In genomic region chr17:40422990-40423611, GRCh38 we compare ENCODE assay signal across 1 cellular context.
TF ChIP-seq lines count a peak whose summit lies in the region.

No MANE protein-coding gene starts in this region.

TF ChIP-seq in HEK293, 187 proteins besides CTCF, POLR2A, EP300 and RAD21 (continued from another document and continues in another):
- TF ChIP-seq ZBTB11 (tag by site-specific recombination; conservative IDR thresholded peaks at IDR 0.05; ENCODE audit: low read depth) (no peak), ZNF768 (tag by site-specific recombination; IDR thresholded peaks at IDR 0.05) (no peak), SP3 (tag by site-specific recombination; IDR thresholded peaks at IDR 0.05) (0 out of 2 replicates have a peak, but pooled peaks have one; percentile 19), ZBTB6 (tag by site-specific recombination; IDR thresholded peaks at IDR 0.05) (no peak), ZNF175 (tag by site-specific recombination; IDR thresholded peaks at IDR 0.05) (no peak), ZNF16 (tag by site-specific recombination; IDR thresholded peaks at IDR 0.05; ENCODE audit: low read depth) (no peak), ZNF26 (tag by site-specific recombination; IDR thresholded peaks at IDR 0.05) (no peak), ZNF473 (tag by site-specific recombination; IDR thresholded peaks at IDR 0.05) (no peak), ZNF560 (tag by site-specific recombination; IDR thresholded peaks at IDR 0.05; ENCODE audit: borderline replicate concordance) (no peak), ZNF239 (tag by site-specific recombination; IDR thresholded peaks at IDR 0.05) (no peak), ZNF335 (tag by site-specific recombination; conservative IDR thresholded peaks at IDR 0.05) (peak; percentile 83), AEBP2 (tag by site-specific recombination; IDR thresholded peaks at IDR 0.05; ENCODE audit: borderline replicate concordance) (no peak), PRDM1 (tag by site-specific recombination; IDR thresholded peaks at IDR 0.05) (no peak), ZNF202 (tag by site-specific recombination; IDR thresholded peaks at IDR 0.05; ENCODE audit: borderline replicate concordance) (no peak), ZBTB1 (tag by site-specific recombination; IDR thresholded peaks at IDR 0.05) (no peak), ZIC2 (tag by site-specific recombination; IDR thresholded peaks at IDR 0.05) (no peak), ZBTB21 (tag by site-specific recombination; IDR thresholded peaks at IDR 0.05) (no peak), ZNF169 (tag by site-specific recombination; IDR thresholded peaks at IDR 0.05) (no peak), ZNF596 (tag by site-specific recombination; IDR thresholded peaks at IDR 0.05) (no peak), GLIS2 (tag by site-specific recombination; IDR thresholded peaks at IDR 0.05) (no peak), KLF8 (tag by site-specific recombination; IDR thresholded peaks at IDR 0.05) (0 out of 2 replicates have a peak, but pooled peaks have one; percentile 24), MYNN (tag by site-specific recombination; IDR thresholded peaks at IDR 0.05; ENCODE audit: borderline replicate concordance) (no peak), ZNF155 (tag by site-specific recombination; IDR thresholded peaks at IDR 0.05) (no peak), TRIM28 (IDR thresholded peaks at IDR 0.05; ENCODE audit: borderline replicate concordance, low read length) (no peak), ZNF24 (tag by site-specific recombination; IDR thresholded peaks at IDR 0.05) (peak; percentile 50; the same call in 1 of the 2 replicates), MEIS1 (CRISPR knock-in tag; IDR thresholded peaks at IDR 0.05; ENCODE audit: borderline replicate concordance) (no peak), KLF9 (tag by site-specific recombination; IDR thresholded peaks at IDR 0.05; ENCODE audit: low read depth) (no peak), ZNF670 (tag by site-specific recombination; IDR thresholded peaks at IDR 0.05; ENCODE audit: low read depth) (no peak), ZNF548 (tag by site-specific recombination; IDR thresholded peaks at IDR 0.05) (no peak), ZNF140 (tag by site-specific recombination; IDR thresholded peaks at IDR 0.05) (no peak), ZNF248 (tag by site-specific recombination; IDR thresholded peaks at IDR 0.05) (no peak), ZNF404 (tag by site-specific recombination; IDR thresholded peaks at IDR 0.05) (no peak), ZBTB10 (tag by site-specific recombination; IDR thresholded peaks at IDR 0.05) (no peak), ZNF433 (tag by site-specific recombination; IDR thresholded peaks at IDR 0.05; ENCODE audit: low read depth) (no peak), ZNF791 (tag by site-specific recombination; IDR thresholded peaks at IDR 0.05) (no peak), ZNF292 (tag by site-specific recombination; IDR thresholded peaks at IDR 0.05; ENCODE audit: borderline replicate concordance, low read depth) (no peak), ZNF23 (tag by site-specific recombination; IDR thresholded peaks at IDR 0.05; ENCODE audit: borderline replicate concordance) (no peak), ZFHX2 (tag by site-specific recombination; conservative IDR thresholded peaks at IDR 0.05) (no peak), RBAK (tag by site-specific recombination; IDR thresholded peaks at IDR 0.05) (no peak), SP2 (tag by site-specific recombination; IDR thresholded peaks at IDR 0.05) (no peak), ZNF704 (tag by site-specific recombination; IDR thresholded peaks at IDR 0.05) (no peak), MZF1 (tag by site-specific recombination; IDR thresholded peaks at IDR 0.05; ENCODE audit: borderline replicate concordance) (peak; percentile 55; the same call in 1 of the 2 replicates), ZNF350 (tag by site-specific recombination; IDR thresholded peaks at IDR 0.05) (no peak), ZNF514 (tag by site-specific recombination; IDR thresholded peaks at IDR 0.05) (no peak), ZNF600 (tag by site-specific recombination; IDR thresholded peaks at IDR 0.05) (no peak), ZNF626 (tag by site-specific recombination; IDR thresholded peaks at IDR 0.05) (no peak), ZNF223 (tag by site-specific recombination; IDR thresholded peaks at IDR 0.05) (no peak), ZNF416 (tag by site-specific recombination; IDR thresholded peaks at IDR 0.05) (no peak), ZNF266 (tag by site-specific recombination; IDR thresholded peaks at IDR 0.05; ENCODE audit: low read depth) (no peak), OVOL3 (tag by site-specific recombination; IDR thresholded peaks at IDR 0.05) (no peak)
- TF ChIP-seq, protein P1, sequence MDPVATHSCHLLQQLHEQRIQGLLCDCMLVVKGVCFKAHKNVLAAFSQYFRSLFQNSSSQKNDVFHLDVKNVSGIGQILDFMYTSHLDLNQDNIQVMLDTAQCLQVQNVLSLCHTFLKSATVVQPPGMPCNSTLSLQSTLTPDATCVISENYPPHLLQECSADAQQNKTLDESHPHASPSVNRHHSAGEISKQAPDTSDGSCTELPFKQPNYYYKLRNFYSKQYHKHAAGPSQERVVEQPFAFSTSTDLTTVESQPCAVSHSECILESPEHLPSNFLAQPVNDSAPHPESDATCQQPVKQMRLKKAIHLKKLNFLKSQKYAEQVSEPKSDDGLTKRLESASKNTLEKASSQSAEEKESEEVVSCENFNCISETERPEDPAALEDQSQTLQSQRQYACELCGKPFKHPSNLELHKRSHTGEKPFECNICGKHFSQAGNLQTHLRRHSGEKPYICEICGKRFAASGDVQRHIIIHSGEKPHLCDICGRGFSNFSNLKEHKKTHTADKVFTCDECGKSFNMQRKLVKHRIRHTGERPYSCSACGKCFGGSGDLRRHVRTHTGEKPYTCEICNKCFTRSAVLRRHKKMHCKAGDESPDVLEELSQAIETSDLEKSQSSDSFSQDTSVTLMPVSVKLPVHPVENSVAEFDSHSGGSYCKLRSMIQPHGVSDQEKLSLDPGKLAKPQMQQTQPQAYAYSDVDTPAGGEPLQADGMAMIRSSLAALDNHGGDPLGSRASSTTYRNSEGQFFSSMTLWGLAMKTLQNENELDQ (tag by site-specific recombination; IDR thresholded peaks at IDR 0.05; ENCODE audit: low read depth) = no peak
- TF ChIP-seq, protein P2, sequence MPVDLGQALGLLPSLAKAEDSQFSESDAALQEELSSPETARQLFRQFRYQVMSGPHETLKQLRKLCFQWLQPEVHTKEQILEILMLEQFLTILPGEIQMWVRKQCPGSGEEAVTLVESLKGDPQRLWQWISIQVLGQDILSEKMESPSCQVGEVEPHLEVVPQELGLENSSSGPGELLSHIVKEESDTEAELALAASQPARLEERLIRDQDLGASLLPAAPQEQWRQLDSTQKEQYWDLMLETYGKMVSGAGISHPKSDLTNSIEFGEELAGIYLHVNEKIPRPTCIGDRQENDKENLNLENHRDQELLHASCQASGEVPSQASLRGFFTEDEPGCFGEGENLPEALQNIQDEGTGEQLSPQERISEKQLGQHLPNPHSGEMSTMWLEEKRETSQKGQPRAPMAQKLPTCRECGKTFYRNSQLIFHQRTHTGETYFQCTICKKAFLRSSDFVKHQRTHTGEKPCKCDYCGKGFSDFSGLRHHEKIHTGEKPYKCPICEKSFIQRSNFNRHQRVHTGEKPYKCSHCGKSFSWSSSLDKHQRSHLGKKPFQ (tag by site-specific recombination; IDR thresholded peaks at IDR 0.05) = no peak
- TF ChIP-seq, protein P3, sequence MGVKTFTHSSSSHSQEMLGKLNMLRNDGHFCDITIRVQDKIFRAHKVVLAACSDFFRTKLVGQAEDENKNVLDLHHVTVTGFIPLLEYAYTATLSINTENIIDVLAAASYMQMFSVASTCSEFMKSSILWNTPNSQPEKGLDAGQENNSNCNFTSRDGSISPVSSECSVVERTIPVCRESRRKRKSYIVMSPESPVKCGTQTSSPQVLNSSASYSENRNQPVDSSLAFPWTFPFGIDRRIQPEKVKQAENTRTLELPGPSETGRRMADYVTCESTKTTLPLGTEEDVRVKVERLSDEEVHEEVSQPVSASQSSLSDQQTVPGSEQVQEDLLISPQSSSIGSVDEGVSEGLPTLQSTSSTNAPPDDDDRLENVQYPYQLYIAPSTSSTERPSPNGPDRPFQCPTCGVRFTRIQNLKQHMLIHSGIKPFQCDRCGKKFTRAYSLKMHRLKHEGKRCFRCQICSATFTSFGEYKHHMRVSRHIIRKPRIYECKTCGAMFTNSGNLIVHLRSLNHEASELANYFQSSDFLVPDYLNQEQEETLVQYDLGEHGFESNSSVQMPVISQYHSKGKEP (tag by site-specific recombination; IDR thresholded peaks at IDR 0.05) = 0 out of 2 replicates have a peak, but pooled peaks have one; percentile 41
